In the genomic region with DNA sequence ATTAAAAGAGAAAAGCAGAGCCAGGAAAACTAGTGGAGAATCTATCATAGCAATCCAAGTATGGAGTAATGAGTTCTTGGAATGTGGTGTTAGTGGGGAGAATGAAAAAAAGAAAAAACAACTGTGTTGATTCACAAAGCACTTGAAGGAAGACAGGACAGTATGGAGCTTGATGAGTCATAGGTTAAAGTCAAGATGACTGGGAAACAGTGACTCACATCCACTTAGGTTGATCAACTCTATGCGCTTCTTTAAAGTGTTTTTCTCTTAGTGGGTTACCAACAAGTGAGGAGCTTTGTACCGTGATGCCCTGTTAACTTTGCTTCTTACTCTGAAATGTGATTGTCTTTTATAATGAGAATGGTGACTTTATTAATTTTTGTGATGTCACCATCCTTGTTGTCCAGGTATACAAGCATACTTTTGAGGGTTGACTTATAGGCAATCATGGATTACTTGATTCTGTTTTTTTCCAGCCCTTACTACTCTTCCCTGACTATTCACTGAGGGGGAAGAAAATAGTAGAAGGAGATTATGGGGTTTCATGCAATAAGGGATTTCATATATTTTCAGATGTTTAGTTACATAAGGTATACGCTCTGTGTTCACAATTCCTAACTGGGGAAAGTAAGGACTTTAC, we compare ENCODE assay signal across 1 cellular context.
TF ChIP-seq lines count a peak whose summit lies in the region.

No MANE protein-coding gene starts in this region.

TF ChIP-seq in HEK293, 187 proteins besides CTCF, POLR2A, EP300 and RAD21 (continued from another document and continues in another):
- TF ChIP-seq, protein P1, sequence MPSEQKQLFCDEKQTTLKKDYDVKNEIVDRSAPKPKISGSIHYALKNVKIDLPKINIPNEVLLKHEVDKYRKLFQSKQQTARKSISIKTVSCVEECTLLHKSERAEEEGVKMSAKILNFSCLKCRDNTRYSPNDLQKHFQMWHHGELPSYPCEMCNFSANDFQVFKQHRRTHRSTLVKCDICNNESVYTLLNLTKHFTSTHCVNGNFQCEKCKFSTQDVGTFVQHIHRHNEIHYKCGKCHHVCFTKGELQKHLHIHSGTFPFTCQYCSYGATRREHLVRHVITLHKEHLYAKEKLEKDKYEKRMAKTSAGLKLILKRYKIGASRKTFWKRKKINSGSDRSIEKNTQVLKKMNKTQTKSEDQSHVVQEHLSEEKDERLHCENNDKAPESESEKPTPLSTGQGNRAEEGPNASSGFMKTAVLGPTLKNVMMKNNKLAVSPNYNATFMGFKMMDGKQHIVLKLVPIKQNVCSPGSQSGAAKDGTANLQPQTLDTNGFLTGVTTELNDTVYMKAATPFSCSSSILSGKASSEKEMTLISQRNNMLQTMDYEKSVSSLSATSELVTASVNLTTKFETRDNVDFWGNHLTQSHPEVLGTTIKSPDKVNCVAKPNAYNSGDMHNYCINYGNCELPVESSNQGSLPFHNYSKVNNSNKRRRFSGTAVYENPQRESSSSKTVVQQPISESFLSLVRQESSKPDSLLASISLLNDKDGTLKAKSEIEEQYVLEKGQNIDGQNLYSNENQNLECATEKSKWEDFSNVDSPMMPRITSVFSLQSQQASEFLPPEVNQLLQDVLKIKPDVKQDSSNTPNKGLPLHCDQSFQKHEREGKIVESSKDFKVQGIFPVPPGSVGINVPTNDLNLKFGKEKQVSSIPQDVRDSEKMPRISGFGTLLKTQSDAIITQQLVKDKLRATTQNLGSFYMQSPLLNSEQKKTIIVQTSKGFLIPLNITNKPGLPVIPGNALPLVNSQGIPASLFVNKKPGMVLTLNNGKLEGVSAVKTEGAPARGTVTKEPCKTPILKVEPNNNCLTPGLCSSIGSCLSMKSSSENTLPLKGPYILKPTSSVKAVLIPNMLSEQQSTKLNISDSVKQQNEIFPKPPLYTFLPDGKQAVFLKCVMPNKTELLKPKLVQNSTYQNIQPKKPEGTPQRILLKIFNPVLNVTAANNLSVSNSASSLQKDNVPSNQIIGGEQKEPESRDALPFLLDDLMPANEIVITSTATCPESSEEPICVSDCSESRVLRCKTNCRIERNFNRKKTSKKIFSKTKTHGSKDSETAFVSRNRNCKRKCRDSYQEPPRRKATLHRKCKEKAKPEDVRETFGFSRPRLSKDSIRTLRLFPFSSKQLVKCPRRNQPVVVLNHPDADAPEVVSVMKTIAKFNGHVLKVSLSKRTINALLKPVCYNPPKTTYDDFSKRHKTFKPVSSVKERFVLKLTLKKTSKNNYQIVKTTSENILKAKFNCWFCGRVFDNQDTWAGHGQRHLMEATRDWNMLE (tag by site-specific recombination; conservative IDR thresholded peaks at IDR 0.05; ENCODE audit: low read depth): no peak
- TF ChIP-seq ZNF202 (tag by site-specific recombination; IDR thresholded peaks at IDR 0.05; ENCODE audit: borderline replicate concordance) (no peak), MEIS1 (CRISPR knock-in tag; IDR thresholded peaks at IDR 0.05; ENCODE audit: borderline replicate concordance) (no peak), ZNF423 (tag by site-specific recombination; IDR thresholded peaks at IDR 0.05) (no peak), ZBTB20 (tag by site-specific recombination; IDR thresholded peaks at IDR 0.05) (no peak), ZNF510 (tag by site-specific recombination; IDR thresholded peaks at IDR 0.05; ENCODE audit: insufficient replicate concordance) (no peak), ZNF76 (tag by site-specific recombination; IDR thresholded peaks at IDR 0.05; ENCODE audit: borderline replicate concordance, low read depth) (no peak), ZNF544 (tag by site-specific recombination; IDR thresholded peaks at IDR 0.05) (no peak), ZNF530 (tag by site-specific recombination; IDR thresholded peaks at IDR 0.05; ENCODE audit: low read depth) (no peak), ZNF146 (tag by site-specific recombination; IDR thresholded peaks at IDR 0.05) (no peak), ZNF112 (tag by site-specific recombination; IDR thresholded peaks at IDR 0.05) (no peak), EGR2 (tag by site-specific recombination; IDR thresholded peaks at IDR 0.05; ENCODE audit: low read depth) (no peak), ZNF211 (tag by site-specific recombination; IDR thresholded peaks at IDR 0.05; ENCODE audit: low read depth) (no peak), ZEB2 (tag by site-specific recombination; IDR thresholded peaks at IDR 0.05) (0 out of 2 replicates have a peak, but pooled peaks have one; percentile 40), ZNF335 (tag by site-specific recombination; conservative IDR thresholded peaks at IDR 0.05) (no peak), GFI1B (tag by site-specific recombination; IDR thresholded peaks at IDR 0.05) (no peak), ZNF266 (tag by site-specific recombination; IDR thresholded peaks at IDR 0.05; ENCODE audit: low read depth) (no peak), SP3 (tag by site-specific recombination; IDR thresholded peaks at IDR 0.05) (no peak), ZNF19 (tag by site-specific recombination; IDR thresholded peaks at IDR 0.05; ENCODE audit: low read depth) (no peak), ZNF777 (tag by site-specific recombination; IDR thresholded peaks at IDR 0.05; ENCODE audit: borderline replicate concordance) (no peak), ZNF785 (tag by site-specific recombination; IDR thresholded peaks at IDR 0.05) (no peak), ZNF10 (tag by site-specific recombination; IDR thresholded peaks at IDR 0.05) (peak; percentile 61; the same call in 1 of the 2 replicates), ZNF239 (tag by site-specific recombination; IDR thresholded peaks at IDR 0.05) (no peak), ZNF837 (tag by site-specific recombination; IDR thresholded peaks at IDR 0.05) (no peak), ZNF600 (tag by site-specific recombination; IDR thresholded peaks at IDR 0.05) (no peak; the same call in 1 of the 2 replicates), SALL2 (tag by site-specific recombination; IDR thresholded peaks at IDR 0.05; ENCODE audit: borderline replicate concordance) (no peak), HOXA7 (CRISPR knock-in tag; IDR thresholded peaks at IDR 0.05; ENCODE audit: borderline replicate concordance) (no peak), ZNF404 (tag by site-specific recombination; IDR thresholded peaks at IDR 0.05) (no peak), ZNF433 (tag by site-specific recombination; IDR thresholded peaks at IDR 0.05; ENCODE audit: low read depth) (no peak), ZNF521 (tag by site-specific recombination; IDR thresholded peaks at IDR 0.05) (no peak), ZNF302 (tag by site-specific recombination; IDR thresholded peaks at IDR 0.05; ENCODE audit: low read depth) (no peak), YY2 (tag by site-specific recombination; IDR thresholded peaks at IDR 0.05) (no peak), ZNF223 (tag by site-specific recombination; IDR thresholded peaks at IDR 0.05) (no peak), SP7 (tag by site-specific recombination; IDR thresholded peaks at IDR 0.05) (peak; percentile 39; the same call in 1 of the 2 replicates), HOXD13 (CRISPR knock-in tag; IDR thresholded peaks at IDR 0.05; ENCODE audit: borderline replicate concordance) (no peak), ZNF830 (tag by site-specific recombination; IDR thresholded peaks at IDR 0.05; ENCODE audit: low read depth) (no peak), ZNF664 (tag by site-specific recombination; IDR thresholded peaks at IDR 0.05) (no peak), ZFP69B (tag by site-specific recombination; IDR thresholded peaks at IDR 0.05) (no peak)
- TF ChIP-seq, protein P2, sequence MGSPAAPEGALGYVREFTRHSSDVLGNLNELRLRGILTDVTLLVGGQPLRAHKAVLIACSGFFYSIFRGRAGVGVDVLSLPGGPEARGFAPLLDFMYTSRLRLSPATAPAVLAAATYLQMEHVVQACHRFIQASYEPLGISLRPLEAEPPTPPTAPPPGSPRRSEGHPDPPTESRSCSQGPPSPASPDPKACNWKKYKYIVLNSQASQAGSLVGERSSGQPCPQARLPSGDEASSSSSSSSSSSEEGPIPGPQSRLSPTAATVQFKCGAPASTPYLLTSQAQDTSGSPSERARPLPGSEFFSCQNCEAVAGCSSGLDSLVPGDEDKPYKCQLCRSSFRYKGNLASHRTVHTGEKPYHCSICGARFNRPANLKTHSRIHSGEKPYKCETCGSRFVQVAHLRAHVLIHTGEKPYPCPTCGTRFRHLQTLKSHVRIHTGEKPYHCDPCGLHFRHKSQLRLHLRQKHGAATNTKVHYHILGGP (tag by site-specific recombination; IDR thresholded peaks at IDR 0.05): peak; percentile 76; the same call in 1 of the 2 replicates
- TF ChIP-seq, protein P3, sequence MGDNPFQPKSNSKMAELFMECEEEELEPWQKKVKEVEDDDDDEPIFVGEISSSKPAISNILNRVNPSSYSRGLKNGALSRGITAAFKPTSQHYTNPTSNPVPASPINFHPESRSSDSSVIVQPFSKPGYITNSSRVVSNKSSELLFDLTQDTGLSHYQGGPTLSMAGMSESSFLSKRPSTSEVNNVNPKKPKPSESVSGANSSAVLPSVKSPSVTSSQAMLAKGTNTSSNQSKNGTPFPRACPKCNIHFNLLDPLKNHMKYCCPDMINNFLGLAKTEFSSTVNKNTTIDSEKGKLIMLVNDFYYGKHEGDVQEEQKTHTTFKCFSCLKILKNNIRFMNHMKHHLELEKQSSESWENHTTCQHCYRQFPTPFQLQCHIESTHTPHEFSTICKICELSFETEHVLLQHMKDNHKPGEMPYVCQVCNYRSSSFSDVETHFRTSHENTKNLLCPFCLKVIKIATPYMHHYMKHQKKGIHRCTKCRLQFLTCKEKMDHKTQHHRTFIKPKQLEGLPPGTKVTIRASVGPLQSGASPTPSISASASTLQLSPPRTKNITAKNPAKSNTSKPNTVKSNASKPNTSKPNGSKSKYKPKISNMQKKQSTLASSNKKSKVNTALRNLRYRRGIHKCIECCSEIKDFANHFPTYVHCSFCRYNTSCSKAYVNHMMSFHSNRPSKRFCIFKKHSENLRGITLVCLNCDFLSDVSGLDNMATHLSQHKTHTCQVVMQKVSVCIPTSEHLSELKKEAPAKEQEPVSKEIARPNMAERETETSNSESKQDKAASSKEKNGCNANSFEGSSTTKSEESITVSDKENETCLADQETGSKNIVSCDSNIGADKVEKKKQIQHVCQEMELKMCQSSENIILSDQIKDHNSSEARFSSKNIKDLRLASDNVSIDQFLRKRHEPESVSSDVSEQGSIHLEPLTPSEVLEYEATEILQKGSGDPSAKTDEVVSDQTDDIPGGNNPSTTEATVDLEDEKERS (tag by site-specific recombination; IDR thresholded peaks at IDR 0.05): no peak
- TF ChIP-seq, protein P4, sequence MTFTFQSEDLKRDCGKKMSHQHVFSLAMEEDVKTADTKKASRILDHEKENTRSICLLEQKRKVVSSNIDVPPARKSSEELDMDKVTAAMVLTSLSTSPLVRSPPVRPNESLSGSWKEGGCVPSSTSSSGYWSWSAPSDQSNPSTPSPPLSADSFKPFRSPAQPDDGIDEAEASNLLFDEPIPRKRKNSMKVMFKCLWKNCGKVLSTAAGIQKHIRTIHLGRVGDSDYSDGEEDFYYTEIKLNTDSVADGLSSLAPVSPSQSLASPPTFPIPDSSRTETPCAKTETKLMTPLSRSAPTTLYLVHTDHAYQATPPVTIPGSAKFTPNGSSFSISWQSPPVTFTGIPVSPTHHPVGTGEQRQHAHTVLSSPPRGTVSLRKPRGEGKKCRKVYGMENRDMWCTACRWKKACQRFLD (tag by site-specific recombination; IDR thresholded peaks at IDR 0.05): no peak
- TF ChIP-seq, protein P5, sequence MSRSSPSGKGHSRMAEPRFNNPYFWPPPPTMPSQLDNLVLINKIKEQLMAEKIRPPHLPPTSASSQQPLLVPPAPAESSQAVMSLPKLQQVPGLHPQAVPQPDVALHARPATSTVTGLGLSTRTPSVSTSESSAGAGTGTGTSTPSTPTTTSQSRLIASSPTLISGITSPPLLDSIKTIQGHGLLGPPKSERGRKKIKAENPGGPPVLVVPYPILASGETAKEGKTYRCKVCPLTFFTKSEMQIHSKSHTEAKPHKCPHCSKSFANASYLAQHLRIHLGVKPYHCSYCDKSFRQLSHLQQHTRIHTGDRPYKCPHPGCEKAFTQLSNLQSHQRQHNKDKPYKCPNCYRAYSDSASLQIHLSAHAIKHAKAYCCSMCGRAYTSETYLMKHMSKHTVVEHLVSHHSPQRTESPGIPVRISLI (tag by site-specific recombination; IDR thresholded peaks at IDR 0.05): 0 out of 2 replicates have a peak, but pooled peaks have one; percentile 49
- TF ChIP-seq, protein P6, sequence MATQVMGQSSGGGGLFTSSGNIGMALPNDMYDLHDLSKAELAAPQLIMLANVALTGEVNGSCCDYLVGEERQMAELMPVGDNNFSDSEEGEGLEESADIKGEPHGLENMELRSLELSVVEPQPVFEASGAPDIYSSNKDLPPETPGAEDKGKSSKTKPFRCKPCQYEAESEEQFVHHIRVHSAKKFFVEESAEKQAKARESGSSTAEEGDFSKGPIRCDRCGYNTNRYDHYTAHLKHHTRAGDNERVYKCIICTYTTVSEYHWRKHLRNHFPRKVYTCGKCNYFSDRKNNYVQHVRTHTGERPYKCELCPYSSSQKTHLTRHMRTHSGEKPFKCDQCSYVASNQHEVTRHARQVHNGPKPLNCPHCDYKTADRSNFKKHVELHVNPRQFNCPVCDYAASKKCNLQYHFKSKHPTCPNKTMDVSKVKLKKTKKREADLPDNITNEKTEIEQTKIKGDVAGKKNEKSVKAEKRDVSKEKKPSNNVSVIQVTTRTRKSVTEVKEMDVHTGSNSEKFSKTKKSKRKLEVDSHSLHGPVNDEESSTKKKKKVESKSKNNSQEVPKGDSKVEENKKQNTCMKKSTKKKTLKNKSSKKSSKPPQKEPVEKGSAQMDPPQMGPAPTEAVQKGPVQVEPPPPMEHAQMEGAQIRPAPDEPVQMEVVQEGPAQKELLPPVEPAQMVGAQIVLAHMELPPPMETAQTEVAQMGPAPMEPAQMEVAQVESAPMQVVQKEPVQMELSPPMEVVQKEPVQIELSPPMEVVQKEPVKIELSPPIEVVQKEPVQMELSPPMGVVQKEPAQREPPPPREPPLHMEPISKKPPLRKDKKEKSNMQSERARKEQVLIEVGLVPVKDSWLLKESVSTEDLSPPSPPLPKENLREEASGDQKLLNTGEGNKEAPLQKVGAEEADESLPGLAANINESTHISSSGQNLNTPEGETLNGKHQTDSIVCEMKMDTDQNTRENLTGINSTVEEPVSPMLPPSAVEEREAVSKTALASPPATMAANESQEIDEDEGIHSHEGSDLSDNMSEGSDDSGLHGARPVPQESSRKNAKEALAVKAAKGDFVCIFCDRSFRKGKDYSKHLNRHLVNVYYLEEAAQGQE (tag by site-specific recombination; IDR thresholded peaks at IDR 0.05): no peak
- TF ChIP-seq, protein P7, sequence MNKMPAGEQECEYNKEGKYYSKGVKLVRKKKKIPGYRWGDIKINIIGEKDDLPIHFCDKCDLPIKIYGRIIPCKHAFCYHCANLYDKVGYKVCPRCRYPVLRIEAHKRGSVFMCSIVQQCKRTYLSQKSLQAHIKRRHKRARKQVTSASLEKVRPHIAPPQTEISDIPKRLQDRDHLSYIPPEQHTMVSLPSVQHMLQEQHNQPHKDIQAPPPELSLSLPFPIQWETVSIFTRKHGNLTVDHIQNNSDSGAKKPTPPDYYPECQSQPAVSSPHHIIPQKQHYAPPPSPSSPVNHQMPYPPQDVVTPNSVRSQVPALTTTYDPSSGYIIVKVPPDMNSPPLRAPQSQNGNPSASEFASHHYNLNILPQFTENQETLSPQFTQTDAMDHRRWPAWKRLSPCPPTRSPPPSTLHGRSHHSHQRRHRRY (tag by site-specific recombination; IDR thresholded peaks at IDR 0.05): no peak
